11 cellular contexts compared by ENCODE assay signal in the genomic region with DNA sequence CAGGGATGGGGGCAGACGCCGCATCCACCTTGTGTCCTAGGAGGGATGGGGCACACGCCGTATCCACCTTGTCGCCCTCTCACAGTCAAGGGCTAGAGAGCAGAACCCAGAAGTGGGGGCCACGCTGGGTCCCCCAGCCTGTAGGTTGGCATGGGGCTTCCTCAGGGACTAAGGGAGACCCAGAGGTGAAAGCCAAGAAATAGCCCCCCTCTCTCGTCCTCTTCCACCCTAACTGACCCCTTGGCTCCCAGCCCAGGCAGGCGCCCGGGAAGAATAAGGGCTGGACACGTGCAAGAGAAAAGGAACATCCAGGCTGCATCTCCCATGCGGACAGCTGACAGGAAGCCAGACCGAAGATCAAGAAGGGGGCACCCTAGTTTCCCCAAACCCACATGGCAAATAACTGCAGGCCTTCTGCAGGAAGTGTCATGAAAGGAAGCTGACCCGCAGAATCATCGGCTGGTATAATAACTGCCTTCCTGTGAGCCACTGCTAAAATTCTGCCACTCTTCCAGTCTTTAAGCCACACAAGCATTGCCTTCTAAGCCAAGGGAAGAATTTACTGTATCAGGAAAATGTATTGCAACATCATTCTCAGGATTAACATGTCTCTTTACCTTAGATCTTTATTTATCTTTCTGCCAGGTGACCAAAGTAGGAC. TPM values are rescaled to one million over a fixed set of nuclear protein-coding genes. Genes with fewer than 3 reads are reported as not detected.
A peak's percentile ranks its signal among the peaks of the same experiment; 100 is the strongest.
DNase-seq lines count a peak whose midpoint lies in the region; ATAC-seq and TF ChIP-seq lines count a peak whose summit lies in the region.
"Had no signal": no experiment of that assay in that cellular context is flagged by ENCODE, and none has a peak within 500 bp of the region (broad histone marks: within the 10 kb centered on the region; RNA-seq: fewer than 3 reads in every experiment).

No MANE protein-coding gene starts in this region.

- CTCF ChIA-PET in activated naive CD4-positive, alpha-beta T cell treated with anti-CD3 and anti-CD28 coated beads for 36 hours (lab: Charles Lee): interaction anchor here (0.7 kb wide), 2 partner anchors 425 to 520 kb away, joined by 3 to 4 read pairs; no protein-coding TSS in a partner anchor

- no peak overlapping the region for H3K27ac Mint-ChIP-seq in activated naive CD4-positive, alpha-beta T cell treated with anti-CD3 and anti-CD28 coated beads for 36 hours

- intact Hi-C loops in activated naive CD4-positive, alpha-beta T cell treated with anti-CD3 and anti-CD28 coated beads for 36 hours (cut with micrococcal nuclease): no loop called here
- intact Hi-C loops in heart right ventricle (cut with DNase I): no loop called here

- H3K27me3 ChIP-seq in heart right ventricle: no peaks in the 10 kb centered on the region
- H3K27me3 ChIP-seq in thymus (ENCODE audit: control insufficient read depth, insufficient read depth): no peaks in the 10 kb centered on the region
- H3K27me3 ChIP-seq: vagina had no signal

- no peak overlapping the region for H3K4me3 Mint-ChIP-seq in activated naive CD4-positive, alpha-beta T cell treated with anti-CD3 and anti-CD28 coated beads for 36 hours

- peak; percentile 37 for DNase-seq in activated naive CD4-positive, alpha-beta T cell treated with anti-CD3 and anti-CD28 coated beads for 36 hours
- no peak for DNase-seq in activated naive CD4-positive, alpha-beta T cell treated with Interleukin-2 at 50 U/mL for 16 hours
- peak; percentile 68 for DNase-seq in SKM-1 (lab: John Stamatoyannopoulos, UW; ENCODE audit: unreplicated experiment)
- DNase-seq in heart right ventricle: peak; percentile 18 to 29
- DNase-seq in glomerular visceral epithelial cell (ENCODE audit: extremely low spot score): no peak
- no peak for DNase-seq in NCI-H2081 treated with DMSO at 0.1 percent for 48 hours (lab: John Stamatoyannopoulos, UW)
- DNase-seq: NCI-H1105 treated with DMSO at 0.1 percent for 48 hours, NCI-H82 had no signal

- H3K9me3 ChIP-seq in heart right ventricle (no peaks in the 10 kb centered on the region), thymus (ENCODE audit: control insufficient read depth) (no peaks in the 10 kb centered on the region)
- H3K9me3 ChIP-seq: vagina had no signal

- 47 to 52% methylated on average over 14 of the region's 14 CpGs for WGBS in heart right ventricle, 2 donors
- WGBS in thymus: 41% methylated on average over 14 of the region's 14 CpGs

- H3K36me3 ChIP-seq in heart right ventricle (no peaks in the 10 kb centered on the region), thymus (ENCODE audit: control insufficient read depth, insufficient read depth) (no peaks in the 10 kb centered on the region)
- H3K36me3 ChIP-seq: vagina had no signal

- H3K4me1 ChIP-seq in heart right ventricle (peaks cover 0 to 46% (median 0%) of the 10 kb centered on the region in 9 donors), thymus (ENCODE audit: control insufficient read depth, insufficient read depth, low read length) (peaks cover 24% of the 10 kb centered on the region)
- H3K4me1 ChIP-seq: vagina had no signal

- H3K36me3 Mint-ChIP-seq in activated naive CD4-positive, alpha-beta T cell treated with anti-CD3 and anti-CD28 coated beads for 36 hours (ENCODE audit: low read depth): no peaks in the 10 kb centered on the region

- TF ChIP-seq CTCF in heart right ventricle (IDR thresholded peaks at IDR 0.05): no peak

- peak overlapping the region in 1 of 10 donors; percentile 49 for H3K27ac ChIP-seq in heart right ventricle
- H3K27ac ChIP-seq in thymus (ENCODE audit: low read depth): peak overlapping the region; percentile 31
- H3K27ac ChIP-seq: vagina had no signal

- H3K9me3 Mint-ChIP-seq in activated naive CD4-positive, alpha-beta T cell treated with anti-CD3 and anti-CD28 coated beads for 36 hours: no peaks in the 10 kb centered on the region

- H3K4me3 ChIP-seq in heart right ventricle: no peak overlapping the region
- H3K4me3 ChIP-seq in thymus (ENCODE audit: low read length): no peak overlapping the region
- H3K4me3 ChIP-seq: vagina had no signal

- no peaks in the 10 kb centered on the region for H3K27me3 Mint-ChIP-seq in activated naive CD4-positive, alpha-beta T cell treated with anti-CD3 and anti-CD28 coated beads for 36 hours (ENCODE audit: low read depth)

- peaks cover 13% of the 10 kb centered on the region for H3K4me1 Mint-ChIP-seq in activated naive CD4-positive, alpha-beta T cell treated with anti-CD3 and anti-CD28 coated beads for 36 hours (ENCODE audit: low read depth)

- peak; percentile 29 to 75 (median 57) for ATAC-seq in heart right ventricle
- ATAC-seq in HG02981 (IDR thresholded peaks at IDR 0.05; ENCODE audit: unreplicated experiment): no peak

RNA-seq across cellular contexts. Expression of a gene that starts 38.5 kb away (rescaled TPM):
- total RNA-seq in activated naive CD4-positive, alpha-beta T cell treated with anti-CD3 and anti-CD28 coated beads for 36 hours: 100 to 1,000 TPM; 436 to 442 TPM
- total RNA-seq in heart right ventricle: 100 to 1,000 TPM in 5 of 10 donors, 10 to 100 TPM in 5; 58.8 to 300 (median 104) TPM
- polyA plus RNA-seq in heart right ventricle: 10 to 100 TPM; 25.7 to 40.5 TPM
- polyA plus RNA-seq in thymus: 32.0 TPM

Comparison
In these comparisons a context has a peak if more than half of its experiments do, and no peak if none do; other contexts are left out.
1. DNase-seq: peak in activated naive CD4-positive, alpha-beta T cell treated with anti-CD3 and anti-CD28 coated beads for 36 hours (single experiment), SKM-1 (single experiment) and heart right ventricle (2 of 2); none in activated naive CD4-positive, alpha-beta T cell treated with Interleukin-2 at 50 U/mL for 16 hours (single experiment), glomerular visceral epithelial cell (single experiment) and NCI-H2081 treated with DMSO at 0.1 percent for 48 hours (single experiment).